Comparison of ENCODE assay signal across 9 cellular contexts in genomic region chr22:37538590-37539357, GRCh38. TPM values are rescaled to one million over a fixed set of nuclear protein-coding genes. Genes with fewer than 3 reads are reported as not detected.
DNase-seq lines count a peak whose midpoint lies in the region; TF ChIP-seq lines count a peak whose summit lies in the region.
"Had no signal": no experiment of that assay in that cellular context is flagged by ENCODE, and none has a peak within 500 bp of the region (broad histone marks: within the 10 kb centered on the region; RNA-seq: fewer than 3 reads in every experiment).

No MANE protein-coding gene starts in this region.

- H3K36me3 ChIP-seq in GM23248 (ENCODE audit: low read depth): no peaks in the 10 kb centered on the region
- H3K36me3 ChIP-seq in MM.1S (replicated peaks; ENCODE audit: insufficient read depth, low read length): no peaks in the 10 kb centered on the region
- no peaks in the 10 kb centered on the region for H3K36me3 ChIP-seq in SJCRH30

- WGBS in GM23248 (ENCODE audit: low coverage in 1 of 2, low lambda C conversion rate in 2 of 2, missing lambda C conversion rate in 2 of 2), 2 experiments: 12 to 13% methylated on average over 20 of the region's 20 CpGs

- 0 out of 2 replicates have a peak overlapping the region, but pooled peaks have one; percentile 18 for H3K4me3 ChIP-seq in GM23248
- H3K4me3 ChIP-seq in MM.1S (ENCODE audit: low read length): no peak overlapping the region
- no peak overlapping the region for H3K4me3 ChIP-seq in SJCRH30
- no peak overlapping the region for H3K4me3 ChIP-seq in foreskin fibroblast (ENCODE audit: low read depth in 1 of 2, low read length in 2 of 2)

- H3K9me2 ChIP-seq in GM23248 (ENCODE audit: insufficient read depth) (no peaks in the 10 kb centered on the region), MM.1S (replicated peaks; ENCODE audit: insufficient read depth, low read length) (no peaks in the 10 kb centered on the region)

- H3K27me3 ChIP-seq in GM23248 (replicated peaks; ENCODE audit: insufficient read depth) (no peaks in the 10 kb centered on the region), MM.1S (replicated peaks; ENCODE audit: insufficient read depth, low read length) (no peaks in the 10 kb centered on the region), SJCRH30 (no peaks in the 10 kb centered on the region)

- H3K79me2 ChIP-seq in GM23248 (ENCODE audit: insufficient read depth) (no peaks in the 10 kb centered on the region), MM.1S (ENCODE audit: low read length) (no peaks in the 10 kb centered on the region)

- H2AFZ ChIP-seq in GM23248 (peak overlapping the region; percentile 63), MM.1S (ENCODE audit: low read length) (peak overlapping the region; percentile 76)

- H4K20me1 ChIP-seq in GM23248 (ENCODE audit: insufficient read depth): no peaks in the 10 kb centered on the region
- no peaks in the 10 kb centered on the region for H4K20me1 ChIP-seq in MM.1S (ENCODE audit: insufficient read depth, low read length)

- H3K9ac ChIP-seq in GM23248: no peak overlapping the region
- H3K9ac ChIP-seq in MM.1S (ENCODE audit: low read length): peak overlapping the region; percentile 19; the same call in 1 of the 2 replicates

- H3K4me1 ChIP-seq in GM23248 (ENCODE audit: insufficient read depth) (peaks cover 15% of the 10 kb centered on the region), MM.1S (ENCODE audit: low read length) (peaks cover 41% of the 10 kb centered on the region), SJCRH30 (peaks cover 51% of the 10 kb centered on the region)

- DNase-seq in DMS79 (lab: John Stamatoyannopoulos, UW) (peak; percentile 10), GM23248 (peak; percentile 95), MM.1S (peak; percentile 93), SJCRH30 (peak; percentile 90 to 96), foreskin fibroblast (peak; percentile 88 to 97), occipital lobe (lab: John Stamatoyannopoulos, UW) (peak; percentile 86), superior temporal gyrus (ENCODE audit: extremely low spot score) (peak; percentile 94)
- DNase-seq in activated effector memory CD4-positive, alpha-beta T cell treated with anti-CD3 and anti-CD28 coated beads, Interleukin-2, amount 50 U/mL, for 16 hours: peak; percentile 95

- H3K27ac ChIP-seq in GM23248 (no peak overlapping the region), MM.1S (ENCODE audit: low read length) (no peak overlapping the region), SJCRH30 (no peak overlapping the region)

- H3F3A ChIP-seq in GM23248 (ENCODE audit: insufficient read depth) (peaks cover 18% of the 10 kb centered on the region), MM.1S (ENCODE audit: insufficient read depth, low read length) (peaks cover 15% of the 10 kb centered on the region)

- H3K9me3 ChIP-seq in GM23248 (ENCODE audit: low read depth) (no peaks in the 10 kb centered on the region), MM.1S (replicated peaks; ENCODE audit: insufficient read depth, low read length) (no peaks in the 10 kb centered on the region), SJCRH30 (replicated peaks) (no peaks in the 10 kb centered on the region)

- in situ Hi-C loops in GM23248 (cut with MboI): loop anchor here (10.0 kb wide), 1 partner anchor 56 kb away; no protein-coding TSS in a partner anchor

- peak; percentile 97 for TF ChIP-seq CTCF in MM.1S (IDR thresholded peaks at IDR 0.05; ENCODE audit: low read length)
- peak; percentile 86 for TF ChIP-seq CTCF in foreskin fibroblast (IDR thresholded peaks at IDR 0.05; ENCODE audit: low read depth, low read length)

- peak overlapping the region; percentile 60 for H3K4me2 ChIP-seq in GM23248 (ENCODE audit: unreplicated experiment)
- peak overlapping the region; percentile 86 for H3K4me2 ChIP-seq in MM.1S (ENCODE audit: low read depth, low read length)

RNA-seq across cellular contexts. Expression of gene CARD10, which starts 19.6 kb away (rescaled TPM):
- total RNA-seq in GM23248 (2014; rRNA removed; shearing (Covaris generic)): 4.4 and 8.3 TPM in 2 replicates
- polyA plus RNA-seq in GM23248 (2016; fragmentation: Nextera tagmentation; extraction: Ambion mirVana): 2.7 and 2.8 TPM in 2 replicates
- total RNA-seq in SJCRH30 (2014; rRNA removed; shearing (Covaris generic)): 28.9 and 30.9 TPM in 2 replicates
- 2.0 TPM for total RNA-seq in occipital lobe
- total RNA-seq: mononuclear cell had no signal

RNA-seq across cellular contexts. Expression of gene CDC42EP1, which starts 21.5 kb away (rescaled TPM):
- total RNA-seq in GM23248 (2014; rRNA removed; shearing (Covaris generic)): 59.7 and 83.8 TPM in 2 replicates
- polyA plus RNA-seq in GM23248 (2016; fragmentation: Nextera tagmentation; extraction: Ambion mirVana): 122 and 130 TPM in 2 replicates
- 11.9 and 12.4 TPM in 2 replicates for total RNA-seq in SJCRH30 (2014; rRNA removed; shearing (Covaris generic))
- total RNA-seq in occipital lobe: 0.94 TPM

RNA-seq across cellular contexts. Expression of gene LGALS2, which starts 41.1 kb away (rescaled TPM):
- total RNA-seq in GM23248 (2014; rRNA removed; shearing (Covaris generic)): not detected in 2 replicates
- polyA plus RNA-seq in GM23248 (2016; fragmentation: Nextera tagmentation; extraction: Ambion mirVana): 0.35 and 0.91 TPM in 2 replicates
- not detected in 2 replicates for total RNA-seq in SJCRH30 (2014; rRNA removed; shearing (Covaris generic))
- not detected for total RNA-seq in occipital lobe

RNA-seq across cellular contexts. Expression of gene MFNG, which starts 52.6 kb away (rescaled TPM):
- not detected in 2 replicates for total RNA-seq in GM23248 (2014; rRNA removed; shearing (Covaris generic))
- 0.32 TPM in 1 of 2 replicates, not detected in the other for polyA plus RNA-seq in GM23248 (2016; fragmentation: Nextera tagmentation; extraction: Ambion mirVana)
- 0.36 and 1.1 TPM in 2 replicates for total RNA-seq in SJCRH30 (2014; rRNA removed; shearing (Covaris generic))
- 3.9 TPM for total RNA-seq in occipital lobe

Comparison
In these comparisons a context has a peak if more than half of its experiments do, and no peak if none do; other contexts are left out.
1. DNase-seq: peak in every context shown above with its lines; median percentile 95 in GM23248; 95 in activated effector memory CD4-positive, alpha-beta T cell treated with anti-CD3 and anti-CD28 coated beads, Interleukin-2, amount 50 U/mL, for 16 hours; 94 in superior temporal gyrus; 93 in MM.1S; 93 in SJCRH30; 92 in foreskin fibroblast; 86 in occipital lobe; 10 in DMS79.